Comparison of ENCODE assay signal across 13 cellular contexts in the genomic region with DNA sequence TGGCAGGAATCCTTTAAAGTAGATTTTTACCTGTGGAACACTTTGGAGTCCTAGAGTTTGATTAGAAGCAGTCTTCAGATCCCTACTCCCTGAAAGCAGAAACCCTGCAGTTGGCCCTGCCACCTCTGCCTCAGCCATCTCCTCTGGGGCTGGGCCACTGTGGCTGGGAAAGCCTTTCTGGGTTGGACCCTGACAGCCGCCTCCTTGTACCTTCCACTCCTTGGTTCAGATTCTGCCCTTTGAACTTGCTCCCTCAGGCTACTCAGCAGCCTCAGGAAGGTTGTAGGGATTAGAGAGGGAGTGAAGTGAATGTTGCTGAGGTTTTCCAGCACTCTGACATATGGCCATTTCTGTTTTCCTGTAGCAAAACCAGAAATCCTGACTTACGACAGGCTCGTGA.
DNase-seq lines count a peak whose midpoint lies in the region; ATAC-seq and TF ChIP-seq lines count a peak whose summit lies in the region.
"Had no signal": no experiment of that assay in that cellular context is flagged by ENCODE, and none has a peak within 500 bp of the region (broad histone marks: within the 10 kb centered on the region; RNA-seq: fewer than 3 reads in every experiment).

No MANE protein-coding gene starts in this region.

- H3K27ac Mint-ChIP-seq in activated T-cell treated with anti-CD3 and anti-CD28 coated beads, Interleukin-2, amount 50 U/mL, for 24 hours = no peak overlapping the region

- H3K4me1 Mint-ChIP-seq in activated T-cell treated with anti-CD3 and anti-CD28 coated beads, Interleukin-2, amount 50 U/mL, for 24 hours (ENCODE audit: low read depth) = no peaks in the 10 kb centered on the region
- H3K4me1 Mint-ChIP-seq: CD4-positive, CD25-positive, alpha-beta regulatory T cell had no signal

- no peak for ATAC-seq in right cardiac atrium

- H3K9me3 Mint-ChIP-seq in activated T-cell treated with anti-CD3 and anti-CD28 coated beads, Interleukin-2, amount 50 U/mL, for 24 hours = no peaks in the 10 kb centered on the region

- no peaks in the 10 kb centered on the region for H3K27me3 Mint-ChIP-seq in activated T-cell treated with anti-CD3 and anti-CD28 coated beads, Interleukin-2, amount 50 U/mL, for 24 hours
- H3K27me3 Mint-ChIP-seq: CD4-positive, CD25-positive, alpha-beta regulatory T cell had no signal

- H3K4me3 ChIP-seq in cardiac muscle cell (no peak overlapping the region), right cardiac atrium (ENCODE audit: low read length) (no peak overlapping the region)
- H3K4me3 ChIP-seq: BLaER1 treated with 17β-estradiol and CSF1 and Interleukin-3, amounts not matched to agents 10 nM and 100 nM; HAP-1 had no signal

- peaks cover 8% of the 10 kb centered on the region for H3K4me1 ChIP-seq in cardiac muscle cell (ENCODE audit: low read depth)
- H3K4me1 ChIP-seq in right cardiac atrium (ENCODE audit: control insufficient read depth, insufficient read depth, low read length) = no peaks in the 10 kb centered on the region
- H3K4me1 ChIP-seq: BLaER1 treated with 17β-estradiol and CSF1 and Interleukin-3, amounts not matched to agents 10 nM and 100 nM had no signal

- H3K27me3 ChIP-seq in cardiac muscle cell = no peaks in the 10 kb centered on the region
- no peaks in the 10 kb centered on the region for H3K27me3 ChIP-seq in right cardiac atrium (ENCODE audit: control insufficient read depth, insufficient read depth)
- H3K27me3 ChIP-seq: BLaER1 treated with 17β-estradiol and CSF1 and Interleukin-3, amounts not matched to agents 10 nM and 100 nM had no signal

- no peak overlapping the region for H3K4me3 Mint-ChIP-seq in activated T-cell treated with anti-CD3 and anti-CD28 coated beads, Interleukin-2, amount 50 U/mL, for 24 hours
- H3K4me3 Mint-ChIP-seq: CD4-positive, CD25-positive, alpha-beta regulatory T cell had no signal

- H3K27ac ChIP-seq in cardiac muscle cell (peak overlapping the region; percentile 29), right cardiac atrium (ENCODE audit: low read length) (no peak overlapping the region)
- H3K27ac ChIP-seq: BLaER1 treated with 17β-estradiol and CSF1 and Interleukin-3, amounts not matched to agents 10 nM and 100 nM had no signal

- no peaks in the 10 kb centered on the region for H3K36me3 Mint-ChIP-seq in activated T-cell treated with anti-CD3 and anti-CD28 coated beads, Interleukin-2, amount 50 U/mL, for 24 hours (ENCODE audit: low read depth)
- H3K36me3 Mint-ChIP-seq: CD4-positive, CD25-positive, alpha-beta regulatory T cell had no signal

- H3K9me3 ChIP-seq in cardiac muscle cell (ENCODE audit: low read depth) = no peaks in the 10 kb centered on the region
- no peaks in the 10 kb centered on the region for H3K9me3 ChIP-seq in right cardiac atrium (ENCODE audit: control insufficient read depth, low read length)
- H3K9me3 ChIP-seq: BLaER1 treated with 17β-estradiol and CSF1 and Interleukin-3, amounts not matched to agents 10 nM and 100 nM; HAP-1 had no signal

- no peak for TF ChIP-seq CTCF in cardiac muscle cell (IDR thresholded peaks at IDR 0.05; ENCODE audit: low read depth, low read length)

- 57% methylated on average over 3 of the region's 3 CpGs for whole genome bisulfite sequencing in right cardiac atrium

- DNase-seq in NCI-H1092 treated with DMSO at 0.1 percent for 48 hours (lab: John Stamatoyannopoulos, UW) (peak; percentile 0), NCI-H1092 (lab: John Stamatoyannopoulos, UW) (no peak), cardiac muscle cell (ENCODE audit: low read depth in 1 of 2, low spot score in 1 of 2) (peak in 1 of 2 donors; percentile 17), right cardiac atrium (no peak), iPS-NIHi7 (ENCODE audit: extremely low spot score) (peak; percentile 15)
- DNase-seq in activated T-cell treated with anti-CD3 and anti-CD28 coated beads, Interleukin-2, amount 50 U/mL, for 24 hours = no peak
- no peak for DNase-seq in activated naive CD4-positive, alpha-beta T cell treated with anti-CD3 and anti-CD28 coated beads, Interleukin-2, amount 50 U/mL, for 16 hours
- DNase-seq: 8988T; ACHN; CD4-positive, CD25-positive, alpha-beta regulatory T cell; DMS79 had no signal

- H3K36me3 ChIP-seq in cardiac muscle cell = no peaks in the 10 kb centered on the region
- H3K36me3 ChIP-seq: HAP-1 had no signal

- intact Hi-C loops in right cardiac atrium (cut with DNase I) = no loop called here

Comparison
In these comparisons a context has a peak if more than half of its experiments do, and no peak if none do; other contexts are left out.
1. DNase-seq: peak in NCI-H1092 treated with DMSO at 0.1 percent for 48 hours (single experiment) and iPS-NIHi7 (single experiment); none in NCI-H1092 (single experiment), right cardiac atrium (0 of 3), activated T-cell treated with anti-CD3 and anti-CD28 coated beads, Interleukin-2, amount 50 U/mL, for 24 hours (single experiment) and activated naive CD4-positive, alpha-beta T cell treated with anti-CD3 and anti-CD28 coated beads, Interleukin-2, amount 50 U/mL, for 16 hours (single experiment).